Comparison of ENCODE assay signal across 8 cellular contexts in genomic region chr12:113174461-113175384, GRCh38. TPM values are rescaled to one million over a fixed set of nuclear protein-coding genes. Genes with fewer than 3 reads are reported as not detected.
DNase-seq lines count a peak whose midpoint lies in the region; ATAC-seq and TF ChIP-seq lines count a peak whose summit lies in the region.

No MANE protein-coding gene starts in this region.

- H3K27me3 Mint-ChIP-seq in activated naive CD4-positive, alpha-beta T cell treated with anti-CD3 and anti-CD28 coated beads for 36 hours (ENCODE audit: low read depth): no peaks in the 10 kb centered on the region
- H3K27me3 Mint-ChIP-seq in glutamatergic neuron (ENCODE audit: unreplicated experiment): peaks cover 2% of the 10 kb centered on the region

- no peak overlapping the region for H3K4me3 Mint-ChIP-seq in activated naive CD4-positive, alpha-beta T cell treated with anti-CD3 and anti-CD28 coated beads for 36 hours
- H3K4me3 Mint-ChIP-seq in glutamatergic neuron (ENCODE audit: unreplicated experiment): no peak overlapping the region

- WGBS in psoas muscle, 3 donors: 52 to 62% (median 56%) methylated on average over 31 to 32 of the region's 32 CpGs

- H3K9me3 ChIP-seq in SJSA1 (replicated peaks) (0 out of 2 replicates have a peak, but pooled peaks cover 2% of the 10 kb centered on the region), psoas muscle (no peaks in the 10 kb centered on the region)

- H3K27ac Mint-ChIP-seq in activated naive CD4-positive, alpha-beta T cell treated with anti-CD3 and anti-CD28 coated beads for 36 hours: no peak overlapping the region
- H3K27ac Mint-ChIP-seq in glutamatergic neuron (ENCODE audit: unreplicated experiment): no peak overlapping the region

- H3K36me3 ChIP-seq in SJSA1 (peaks cover 89% of the 10 kb centered on the region), psoas muscle (ENCODE audit: insufficient read depth in 1 of 2, low read depth in 1 of 2) (peaks cover 11 to 95% of the 10 kb centered on the region in 2 donors)

- ATAC-seq in HG02678 (IDR thresholded peaks at IDR 0.05; ENCODE audit: unreplicated experiment) (peak; percentile 41), psoas muscle (peak; percentile 52 to 89 (median 74)), GM19463 (IDR thresholded peaks at IDR 0.05; ENCODE audit: unreplicated experiment) (no peak)

- TF ChIP-seq CTCF in glutamatergic neuron (IDR thresholded peaks at IDR 0.05; ENCODE audit: partially characterized antibody, unreplicated experiment): peak; percentile 100
- peak; percentile 97 for TF ChIP-seq CTCF in psoas muscle (IDR thresholded peaks at IDR 0.05)

- CTCF ChIA-PET in activated naive CD4-positive, alpha-beta T cell treated with anti-CD3 and anti-CD28 coated beads for 36 hours (lab: Charles Lee): interaction anchor here (0.5 to 4.0 kb wide), 28 partner anchors 9 to 1003 kb away, joined by 3 to 29 read pairs (median 6); partner anchors contain the start of genes DTX1 and OAS1

- H3K27ac ChIP-seq in SJSA1 (no peak overlapping the region), psoas muscle (no peak overlapping the region)

- H3K27me3 ChIP-seq in SJSA1 (replicated peaks): no peaks in the 10 kb centered on the region; the same call in 1 of the 2 replicates
- no peaks in the 10 kb centered on the region for H3K27me3 ChIP-seq in psoas muscle (ENCODE audit: insufficient read depth in 3 of 3, low read length in 2 of 3)

- intact Hi-C loops in activated naive CD4-positive, alpha-beta T cell treated with anti-CD3 and anti-CD28 coated beads for 36 hours (cut with micrococcal nuclease): loop anchor here (1.0 to 5.0 kb wide), 4 partner anchors 21 to 272 kb away; no protein-coding TSS in a partner anchor
- intact Hi-C loops in psoas muscle (cut with DNase I): loop anchor here in 1 of 2 donors (2.0 kb wide), 1 partner anchor 126 kb away; no protein-coding TSS in a partner anchor

- no peaks in the 10 kb centered on the region for H3K4me1 Mint-ChIP-seq in activated naive CD4-positive, alpha-beta T cell treated with anti-CD3 and anti-CD28 coated beads for 36 hours (ENCODE audit: low read depth)
- no peaks in the 10 kb centered on the region for H3K4me1 Mint-ChIP-seq in glutamatergic neuron (ENCODE audit: low read depth, unreplicated experiment)

- peaks cover 66% of the 10 kb centered on the region for H3K36me3 Mint-ChIP-seq in activated naive CD4-positive, alpha-beta T cell treated with anti-CD3 and anti-CD28 coated beads for 36 hours (ENCODE audit: low read depth)
- peaks cover 11% of the 10 kb centered on the region for H3K36me3 Mint-ChIP-seq in glutamatergic neuron (ENCODE audit: unreplicated experiment)

- no peaks in the 10 kb centered on the region for H3K9me3 Mint-ChIP-seq in activated naive CD4-positive, alpha-beta T cell treated with anti-CD3 and anti-CD28 coated beads for 36 hours
- H3K9me3 Mint-ChIP-seq in glutamatergic neuron (ENCODE audit: unreplicated experiment): no peaks in the 10 kb centered on the region

- peak; percentile 51 for DNase-seq in DMS53 treated with DMSO at 0.1 percent for 48 hours (lab: John Stamatoyannopoulos, UW; ENCODE audit: unreplicated experiment)
- DNase-seq in SJSA1 (ENCODE audit: low read depth in 1 of 2, low spot score in 2 of 2): peak; percentile 53 to 76
- peak; percentile 86 for DNase-seq in activated naive CD4-positive, alpha-beta T cell treated with anti-CD3 and anti-CD28 coated beads for 36 hours
- DNase-seq in glutamatergic neuron: peak; percentile 87
- DNase-seq in psoas muscle: peak; percentile 66 to 87
- no peak for DNase-seq in DMS114 treated with DMSO at 0.1 percent for 48 hours (lab: John Stamatoyannopoulos, UW; ENCODE audit: unreplicated experiment)

- H3K4me1 ChIP-seq in SJSA1 (replicated peaks) (no peaks in the 10 kb centered on the region), psoas muscle (no peaks in the 10 kb centered on the region)

- H3K4me3 ChIP-seq in SJSA1 (no peak overlapping the region), psoas muscle (no peak overlapping the region)

RNA-seq across cellular contexts. Expression of gene DDX54, which starts 10.6 kb away (rescaled TPM):
- total RNA-seq in SJSA1 (2014; rRNA removed; shearing (Covaris generic)): 45.4 and 79.6 TPM in 2 replicates
- 100 to 1,000 TPM; 114 to 116 TPM for total RNA-seq in activated naive CD4-positive, alpha-beta T cell treated with anti-CD3 and anti-CD28 coated beads for 36 hours
- total RNA-seq in glutamatergic neuron (ENCODE audit: unreplicated experiment): 16.9 TPM
- 10 to 100 TPM; 61.9 to 93.5 (median 81.5) TPM for total RNA-seq in psoas muscle
- 10 to 100 TPM; 53.6 to 88.7 (median 53.7) TPM for polyA plus RNA-seq in psoas muscle

RNA-seq across cellular contexts. Expression of gene RITA1, which starts 10.8 kb away (rescaled TPM):
- total RNA-seq in SJSA1 (2014; rRNA removed; shearing (Covaris generic)): 20.6 and 33.1 TPM in 2 replicates
- 10 to 100 TPM; 14.0 to 16.1 TPM for total RNA-seq in activated naive CD4-positive, alpha-beta T cell treated with anti-CD3 and anti-CD28 coated beads for 36 hours
- total RNA-seq in glutamatergic neuron (ENCODE audit: unreplicated experiment): 6.7 TPM
- 10 to 100 TPM; 13.0 to 19.4 (median 14.7) TPM for total RNA-seq in psoas muscle
- 10 to 100 TPM; 13.7 to 28.5 (median 15.5) TPM for polyA plus RNA-seq in psoas muscle

RNA-seq across cellular contexts. Expression of gene CFAP73, which starts 25.2 kb away (rescaled TPM):
- not detected in 2 replicates for total RNA-seq in SJSA1 (2014; rRNA removed; shearing (Covaris generic))
- 1 to 10 TPM in 1 of 2 experiments, under 1 TPM in 1; 0.57 to 1.3 TPM for total RNA-seq in activated naive CD4-positive, alpha-beta T cell treated with anti-CD3 and anti-CD28 coated beads for 36 hours
- total RNA-seq in glutamatergic neuron (ENCODE audit: unreplicated experiment) (not detected), psoas muscle (not detected)
- under 1 TPM; 0.17 to 0.35 (median 0.30) TPM for polyA plus RNA-seq in psoas muscle

RNA-seq across cellular contexts. Expression of gene RASAL1, which starts 39.2 kb away (rescaled TPM):
- total RNA-seq in SJSA1 (2014; rRNA removed; shearing (Covaris generic)): not detected in 2 replicates
- 1 to 10 TPM; 2.6 to 3.2 TPM for total RNA-seq in activated naive CD4-positive, alpha-beta T cell treated with anti-CD3 and anti-CD28 coated beads for 36 hours
- not detected for total RNA-seq in glutamatergic neuron (ENCODE audit: unreplicated experiment)
- under 1 TPM in 1 of 4 donors, not detected in 3; 0.89 TPM for total RNA-seq in psoas muscle
- polyA plus RNA-seq in psoas muscle: not detected

RNA-seq across cellular contexts. Expression of gene TPCN1, which starts 46.5 kb away (rescaled TPM):
- total RNA-seq in SJSA1 (2014; rRNA removed; shearing (Covaris generic)): 7.6 and 17.0 TPM in 2 replicates
- total RNA-seq in activated naive CD4-positive, alpha-beta T cell treated with anti-CD3 and anti-CD28 coated beads for 36 hours: 10 to 100 TPM; 47.3 to 49.2 TPM
- 7.9 TPM for total RNA-seq in glutamatergic neuron (ENCODE audit: unreplicated experiment)
- total RNA-seq in psoas muscle: 10 to 100 TPM; 24.9 to 36.2 (median 27.0) TPM
- polyA plus RNA-seq in psoas muscle: 10 to 100 TPM in 2 of 3 donors, 1 to 10 TPM in 1; 7.6 to 33.7 (median 18.2) TPM
